ENCODE assay signal across 8 cellular contexts in the genomic region with DNA sequence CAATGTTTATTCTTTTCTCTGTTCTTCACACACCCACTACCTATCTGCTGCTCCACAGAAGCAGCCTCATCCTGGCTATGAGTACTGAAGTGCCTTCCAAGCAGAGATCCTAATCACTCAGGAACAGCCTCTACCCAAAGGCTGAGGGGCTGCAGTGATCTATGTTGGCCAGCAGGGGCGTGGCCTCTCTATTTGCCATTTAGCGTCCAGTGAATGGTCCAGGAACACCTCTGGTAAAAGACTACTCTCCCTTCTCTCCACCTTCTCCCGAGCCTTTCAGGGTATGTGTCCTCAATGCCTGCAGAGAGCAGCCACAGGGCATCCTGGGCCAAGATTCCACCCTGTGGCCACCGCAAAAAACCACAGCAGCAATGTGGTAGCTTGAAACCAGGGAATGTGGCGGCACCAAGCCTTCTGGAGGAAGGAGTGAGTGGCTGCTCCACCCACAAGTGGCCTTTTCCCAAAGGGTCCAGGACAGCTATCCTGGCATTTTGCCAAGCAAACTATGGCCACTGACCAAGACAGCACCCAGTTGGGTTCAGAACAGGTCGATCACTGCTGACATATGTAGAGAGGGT.
DNase-seq lines count a peak whose midpoint lies in the region; ATAC-seq and TF ChIP-seq lines count a peak whose summit lies in the region.

No MANE protein-coding gene starts in this region.

- no peak overlapping the region for H2BK5ac ChIP-seq in mesendoderm (ENCODE audit: low read length)

- intact Hi-C loops in mammary epithelial cell (cut with micrococcal nuclease), result loop anchor here (5.0 to 10.0 kb wide), 3 partner anchors 454 to 639 kb away; a partner anchor contains a TSS

- H2AK5ac ChIP-seq in mesendoderm (ENCODE audit: low read length), result no peak overlapping the region

- H3K36me3 ChIP-seq in mammary epithelial cell (ENCODE audit: insufficient read depth, low read length), result no peaks in the 10 kb centered on the region
- H3K36me3 ChIP-seq in mesendoderm (ENCODE audit: control insufficient read depth, insufficient read depth, low read length), result no peaks in the 10 kb centered on the region

- no peaks in the 10 kb centered on the region for H3K9me3 ChIP-seq in mammary epithelial cell (replicated peaks; ENCODE audit: insufficient read depth, low read length)

- no peak overlapping the region for H2BK120ac ChIP-seq in mesendoderm (ENCODE audit: low read depth, low read length)

- H3K27me3 ChIP-seq in mammary epithelial cell (ENCODE audit: insufficient read depth, low read length), result no peaks in the 10 kb centered on the region
- H3K27me3 ChIP-seq in mesendoderm (ENCODE audit: insufficient read depth, low read length, poor library complexity), result no peaks in the 10 kb centered on the region

- H4K20me1 ChIP-seq in mammary epithelial cell (ENCODE audit: insufficient read depth, low read length), result no peaks in the 10 kb centered on the region

- in situ Hi-C loops in mammary epithelial cell (cut with MboI; ENCODE audit: low sequenced_read_pairs in 2 of 2), result loop anchor here (5.0 to 25.0 kb wide), 3 partner anchors 279 to 629 kb away; no protein-coding TSS in a partner anchor

- no peak overlapping the region for H2AFZ ChIP-seq in mammary epithelial cell (ENCODE audit: low read depth, low read length)

- no peak overlapping the region for H4K8ac ChIP-seq in mesendoderm (ENCODE audit: low read depth, low read length)

- no peak overlapping the region for H2BK15ac ChIP-seq in mesendoderm (replicated peaks; ENCODE audit: low read depth)

- POLR2A ChIA-PET in RWPE1 (lab: Yijun Ruan, JAX; ENCODE audit: low non-redundant PET), result no interaction called here

- WGBS in mammary epithelial cell (ENCODE audit: low coverage, missing lambda C conversion rate), result 48% methylated on average over 6 of the region's 6 CpGs
- WGBS in mesendoderm (ENCODE audit: extremely low coverage, insufficient coverage, low lambda C conversion rate), result no CpG with 5 or more reads among the region's 6 CpGs

- ATAC-seq in HG02885 (IDR thresholded peaks at IDR 0.05; ENCODE audit: poor library complexity, unreplicated experiment), result peak; percentile 42
- no peak for ATAC-seq in GM18517 (IDR thresholded peaks at IDR 0.05; ENCODE audit: unreplicated experiment)

- H3K79me2 ChIP-seq in mammary epithelial cell (ENCODE audit: insufficient read depth, low read length) (no peaks in the 10 kb centered on the region), mesendoderm (ENCODE audit: control insufficient read depth, insufficient read depth, low read length) (no peaks in the 10 kb centered on the region)

- CTCF ChIA-PET in RWPE1 (lab: Yijun Ruan, JAX) (interaction anchor here (0.7 to 3.1 kb wide), 8 partner anchors 12 to 387 kb away, joined by 3 to 19 read pairs (median 4); no protein-coding TSS in a partner anchor), mammary epithelial cell (lab: Charles Lee; ENCODE audit: low non-redundant PET) (interaction anchor here (0.6 kb wide), 1 partner anchor 388 kb away, joined by 3 read pairs; no protein-coding TSS in a partner anchor)

- H3K4me1 ChIP-seq in mammary epithelial cell (ENCODE audit: insufficient read depth, low read length), result peaks cover 6% of the 10 kb centered on the region
- H3K4me1 ChIP-seq in mesendoderm (ENCODE audit: control insufficient read depth, low read depth, low read length), result no peaks in the 10 kb centered on the region

- H3K23ac ChIP-seq in mesendoderm (ENCODE audit: low read length), result no peak overlapping the region

- dilution Hi-C loops in mammary epithelial cell (cut with HindIII; ENCODE audit: low sequenced_read_pairs), result no loop called here

- DNase-seq in NOMO-1 treated with DMSO at 0.1 percent for 48 hours (lab: John Stamatoyannopoulos, UW; ENCODE audit: unreplicated experiment), result peak; percentile 0
- DNase-seq in NOMO-1 treated with dmso at 0.1 percent for 144 hours (lab: John Stamatoyannopoulos, UW; ENCODE audit: unreplicated experiment), result no peak
- peak; percentile 59 for DNase-seq in RWPE1 (ENCODE audit: low spot score)
- peak; percentile 34 for DNase-seq in mammary epithelial cell
- DNase-seq in mesendoderm, result peak; percentile 87
- DNase-seq in Ammon's horn (ENCODE audit: low spot score), result no peak

- TF ChIP-seq CTCF in RWPE1 (conservative IDR thresholded peaks at IDR 0.05; ENCODE audit: low read depth) (peak; percentile 81), mammary epithelial cell (conservative IDR thresholded peaks at IDR 0.05 in 1 of 2, IDR thresholded peaks at IDR 0.05 in 1 of 2; ENCODE audit: extremely low read depth in 1 of 2, insufficient read depth in 1 of 2, low read depth in 1 of 2, low read length in 2 of 2) (peak; percentile 72 to 91)

- no peaks in the 10 kb centered on the region for H3K79me1 ChIP-seq in mesendoderm (ENCODE audit: low read length)

- BruUV-seq in mammary epithelial cell (replicated peaks; lab: Mats Ljungman, UMichigan), result no TSS peak

- no peak overlapping the region for H3K4me3 ChIP-seq in mammary epithelial cell (replicated peaks in 1 of 3; ENCODE audit: insufficient read depth in 1 of 3, low read depth in 2 of 3, low read length in 3 of 3)
- no peak overlapping the region for H3K4me3 ChIP-seq in mesendoderm (ENCODE audit: low read length)

- no peak overlapping the region for H3K4me2 ChIP-seq in mammary epithelial cell (ENCODE audit: insufficient read depth, low read depth, low read length)
- no peak overlapping the region for H3K4me2 ChIP-seq in mesendoderm (ENCODE audit: low read length)

- no peak overlapping the region for H3K4ac ChIP-seq in mesendoderm (ENCODE audit: low read depth, low read length)

- H3K18ac ChIP-seq in mesendoderm (ENCODE audit: low read length), result no peak overlapping the region

- peak overlapping the region; percentile 29 for H3K56ac ChIP-seq in mesendoderm (ENCODE audit: low read length)

- H4K5ac ChIP-seq in mesendoderm (ENCODE audit: low read length), result no peak overlapping the region

- H3K9ac ChIP-seq in mammary epithelial cell (ENCODE audit: insufficient read depth, low read length) (no peak overlapping the region), mesendoderm (ENCODE audit: low read length) (no peak overlapping the region)

- H3K27ac ChIP-seq in RWPE1, result no peak overlapping the region
- H3K27ac ChIP-seq in mammary epithelial cell (ENCODE audit: insufficient read depth, low read depth, low read length), result no peak overlapping the region
- no peak overlapping the region for H3K27ac ChIP-seq in mesendoderm (ENCODE audit: low read depth, low read length)

Comparison
In these comparisons a context has a peak if more than half of its experiments do, and no peak if none do; other contexts are left out.
1. DNase-seq: peak in NOMO-1 treated with DMSO at 0.1 percent for 48 hours (single experiment), RWPE1 (single experiment), mammary epithelial cell (single experiment) and mesendoderm (single experiment); none in NOMO-1 treated with dmso at 0.1 percent for 144 hours (single experiment) and Ammon's horn (single experiment).